In genomic region chr10:21234761-21235160, GRCh38 we compare ENCODE assay signal across 28 cellular contexts.
"Had no signal": no experiment of that assay in that cellular context is flagged by ENCODE, and none has a peak within 500 bp of the region (broad histone marks: within the 10 kb centered on the region; RNA-seq: fewer than 3 reads in every experiment).

No MANE protein-coding gene starts in this region.

- H3K36me3 ChIP-seq: stomach, suprapubic skin, thoracic aorta, thyroid gland, tibial artery, tibial nerve, transverse colon, upper lobe of left lung, upper lobe of right lung, uterus, vagina had no signal

- H3K4me1 ChIP-seq: stomach, suprapubic skin, testis, tibial artery, tibial nerve, transverse colon, upper lobe of left lung, upper lobe of right lung, uterus, vagina had no signal

- H3K27ac Mint-ChIP-seq: stimulated activated effector memory CD8-positive, alpha-beta T cell treated with anti-CD3 and anti-CD28 coated beads, Interleukin-12 subunit alpha, Interleukin-12 subunit beta, amount 100 ng/mL, for 72 hours; stimulated activated memory B cell treated with anti-CD40 and anti-IgM and Interleukin-4, amounts not matched to agents 10 μg/mL and 1 μg/mL and 100 μg/mL, for 72 hours; stimulated activated naive B cell treated with anti-CD40 and anti-IgM and Interleukin-4, amounts not matched to agents 10 μg/mL and 1 μg/mL and 100 μg/mL, for 72 hours; stimulated activated naive CD8-positive, alpha-beta T cell treated with anti-CD3 and anti-CD28 coated beads, Interleukin-15, amount 100 ng/mL, for 72 hours; stimulated activated naive CD8-positive, alpha-beta T cell treated with anti-CD3 and anti-CD28 coated beads, Interleukin-15, Interleukin-2, amounts not matched to agents 100 ng/mL and 50 ng/mL, for 24 hours; type B pancreatic cell had no signal

- H3K4me1 Mint-ChIP-seq: stimulated activated effector memory CD8-positive, alpha-beta T cell treated with anti-CD3 and anti-CD28 coated beads, Interleukin-12 subunit alpha, Interleukin-12 subunit beta, amount 100 ng/mL, for 72 hours; stimulated activated memory B cell treated with anti-CD40 and anti-IgM and Interleukin-4, amounts not matched to agents 10 μg/mL and 1 μg/mL and 100 μg/mL, for 72 hours; stimulated activated naive B cell treated with anti-CD40 and anti-IgM and Interleukin-4, amounts not matched to agents 10 μg/mL and 1 μg/mL and 100 μg/mL, for 72 hours; stimulated activated naive CD8-positive, alpha-beta T cell treated with anti-CD3 and anti-CD28 coated beads, Interleukin-15, amount 100 ng/mL, for 72 hours had no signal

- H3K9me3 Mint-ChIP-seq: stimulated activated effector memory CD8-positive, alpha-beta T cell treated with anti-CD3 and anti-CD28 coated beads, Interleukin-12 subunit alpha, Interleukin-12 subunit beta, amount 100 ng/mL, for 72 hours; stimulated activated memory B cell treated with anti-CD40 and anti-IgM and Interleukin-4, amounts not matched to agents 10 μg/mL and 1 μg/mL and 100 μg/mL, for 72 hours; stimulated activated naive CD8-positive, alpha-beta T cell treated with anti-CD3 and anti-CD28 coated beads, Interleukin-15, Interleukin-2, amounts not matched to agents 100 ng/mL and 50 ng/mL, for 24 hours had no signal

- H3K9me3 ChIP-seq: stomach, suprapubic skin, testis, thoracic aorta, thyroid gland, tibial artery, tibial nerve, transverse colon, upper lobe of left lung, upper lobe of right lung, uterus, vagina had no signal

- DNase-seq: stimulated activated CD4-positive, alpha-beta T cell treated with anti-CD3 and anti-CD28 coated beads, Interleukin-2, amount 100 ng/mL, for 48 hours; stimulated activated CD4-positive, alpha-beta T cell treated with anti-CD3 and anti-CD28 coated beads, Interleukin-4, amount 100 ng/mL, for 1 hour; stimulated activated CD4-positive, alpha-beta T cell treated with anti-CD3 and anti-CD28 coated beads, Interleukin-4, amount 100 ng/mL, for 24 hours; stimulated activated CD4-positive, alpha-beta T cell treated with anti-CD3 and anti-CD28 coated beads, Interleukin-4, amount 100 ng/mL, for 4 hours; stimulated activated CD8-positive, alpha-beta memory T cell treated with anti-CD3 and anti-CD28 coated beads, Interleukin-4, amount 100 ng/mL, for 48 hours; stimulated activated naive B cell treated with anti-CD40 and anti-IgM and Interleukin-4, amounts not matched to agents 10 μg/mL and 1 μg/mL and 100 μg/mL, for 72 hours; stimulated activated naive CD4-positive, alpha-beta T cell; stimulated activated naive CD4-positive, alpha-beta T cell treated with Interleukin-2 at 50 U/mL for 16 hours; stimulated activated naive CD8-positive, alpha-beta T cell treated with anti-CD3 and anti-CD28 coated beads, Interleukin-15, amount 100 ng/mL, for 72 hours; stimulated activated naive CD8-positive, alpha-beta T cell treated with anti-CD3 and anti-CD28 coated beads, Interleukin-15, Interleukin-2, amounts not matched to agents 100 U/mL and 50 U/mL, for 24 hours; stomach; substantia nigra; testis; thyroid gland; tibial artery; transverse colon; trophoblast cell; upper lobe of right lung; uterus had no signal

- H3K36me3 Mint-ChIP-seq: stimulated activated effector memory CD8-positive, alpha-beta T cell treated with anti-CD3 and anti-CD28 coated beads, Interleukin-12 subunit alpha, Interleukin-12 subunit beta, amount 100 ng/mL, for 72 hours; stimulated activated memory B cell treated with anti-CD40 and anti-IgM and Interleukin-4, amounts not matched to agents 10 μg/mL and 1 μg/mL and 100 μg/mL, for 72 hours; stimulated activated naive B cell treated with anti-CD40 and anti-IgM and Interleukin-4, amounts not matched to agents 10 μg/mL and 1 μg/mL and 100 μg/mL, for 72 hours; type B pancreatic cell had no signal

- H3K27me3 Mint-ChIP-seq: type B pancreatic cell had no signal

- H3K4me3 ChIP-seq: stomach, suprapubic skin, testis, thoracic aorta, thyroid gland, tibial artery, tibial nerve, transverse colon, upper lobe of left lung, upper lobe of right lung, uterus, vagina had no signal

- H3K27ac ChIP-seq: stomach, suprapubic skin, testis, thoracic aorta, thyroid gland, tibial artery, tibial nerve, transverse colon, upper lobe of left lung, upper lobe of right lung, uterus, vagina had no signal

- ATAC-seq: stimulated activated effector memory CD8-positive, alpha-beta T cell treated with anti-CD3 and anti-CD28 coated beads, Interleukin-12 subunit alpha, Interleukin-12 subunit beta, amount 100 ng/mL, for 72 hours; stimulated activated naive B cell treated with anti-CD40 and anti-IgM and Interleukin-4, amounts not matched to agents 10 μg/mL and 1 μg/mL and 100 μg/mL, for 72 hours; stimulated activated naive CD8-positive, alpha-beta T cell treated with anti-CD3 and anti-CD28 coated beads, Interleukin-15, amount 100 ng/mL, for 72 hours; stimulated activated naive CD8-positive, alpha-beta T cell treated with anti-CD3 and anti-CD28 coated beads, Interleukin-15, Interleukin-2, amounts not matched to agents 100 U/mL and 50 U/mL, for 24 hours; upper lobe of right lung had no signal

- H3K27me3 ChIP-seq: stomach, suprapubic skin, testis, thyroid gland, tibial nerve, transverse colon, upper lobe of left lung, upper lobe of right lung, uterus, vagina had no signal

- H3K4me3 Mint-ChIP-seq: stimulated activated effector memory CD8-positive, alpha-beta T cell treated with anti-CD3 and anti-CD28 coated beads, Interleukin-12 subunit alpha, Interleukin-12 subunit beta, amount 100 ng/mL, for 72 hours; stimulated activated memory B cell treated with anti-CD40 and anti-IgM and Interleukin-4, amounts not matched to agents 10 μg/mL and 1 μg/mL and 100 μg/mL, for 72 hours; stimulated activated naive B cell treated with anti-CD40 and anti-IgM and Interleukin-4, amounts not matched to agents 10 μg/mL and 1 μg/mL and 100 μg/mL, for 72 hours; stimulated activated naive CD8-positive, alpha-beta T cell treated with anti-CD3 and anti-CD28 coated beads, Interleukin-15, amount 100 ng/mL, for 72 hours; stimulated activated naive CD8-positive, alpha-beta T cell treated with anti-CD3 and anti-CD28 coated beads, Interleukin-15, Interleukin-2, amounts not matched to agents 100 ng/mL and 50 ng/mL, for 24 hours; type B pancreatic cell had no signal
